Comparison of ENCODE assay signal across 8 cellular contexts in the genomic region with DNA sequence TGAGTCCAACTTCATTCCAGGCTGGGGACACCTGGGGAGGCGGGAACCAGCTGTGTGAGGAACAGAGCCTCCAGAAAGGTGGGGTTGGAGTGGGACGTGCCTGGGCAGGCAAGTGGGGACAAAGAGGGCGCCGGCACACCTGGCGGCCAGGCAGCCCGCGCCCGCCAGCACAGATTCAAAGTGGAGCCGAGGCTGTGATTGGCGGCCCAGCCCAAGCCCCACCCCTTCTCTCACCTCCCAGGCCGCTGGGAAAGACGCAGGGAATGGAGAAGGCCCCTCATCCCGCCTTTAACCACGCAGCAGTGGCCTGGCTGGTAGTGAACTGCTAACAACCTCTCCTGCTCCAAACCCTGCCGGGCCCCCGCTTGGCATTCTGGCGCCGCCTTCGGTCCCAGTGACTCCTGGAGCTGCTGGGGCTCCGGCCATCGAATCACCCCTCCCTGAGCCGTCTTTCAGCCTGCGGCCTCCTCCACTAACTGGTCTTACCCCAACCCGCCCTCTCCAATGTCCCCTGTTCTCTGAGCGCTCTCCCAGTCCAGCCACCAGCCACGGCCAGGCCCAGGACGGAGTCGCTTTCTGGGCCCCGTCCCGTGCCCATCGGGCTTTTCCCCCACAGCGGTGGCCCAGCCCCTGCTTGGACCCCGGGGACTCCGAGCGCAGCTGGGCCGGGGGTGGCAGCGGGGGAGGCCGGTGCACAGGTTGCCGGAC. TPM values are rescaled to one million over a fixed set of nuclear protein-coding genes. Genes with fewer than 3 reads are reported as not detected.
DNase-seq lines count a peak whose midpoint lies in the region; TF ChIP-seq lines count a peak whose summit lies in the region.

No MANE protein-coding gene starts in this region.

- H3K9ac ChIP-seq in Karpas-422 (ENCODE audit: low read length) (peak overlapping the region; percentile 97), mesenchymal stem cell (ENCODE audit: low read length) (peak overlapping the region; percentile 90)

- H2BK120ac ChIP-seq in mesenchymal stem cell (ENCODE audit: low read depth, low read length): peak overlapping the region; percentile 86

- H2AK5ac ChIP-seq in mesenchymal stem cell (ENCODE audit: low read length, severe bottlenecking): peak overlapping the region; percentile 19

- H3K9me3 ChIP-seq in Karpas-422 (ENCODE audit: low read length) (no peaks in the 10 kb centered on the region), mesenchymal stem cell (ENCODE audit: control insufficient read depth, low read length) (no peaks in the 10 kb centered on the region)

- peak overlapping the region; percentile 69 for H3K27ac Mint-ChIP-seq in MCF 10A (ENCODE audit: low read depth, unreplicated experiment)
- no peak overlapping the region for H3K27ac Mint-ChIP-seq in immature natural killer cell

- H2AFZ ChIP-seq in Karpas-422 (ENCODE audit: low read length) (peak overlapping the region; percentile 60; the same call in 1 of the 2 replicates), mesenchymal stem cell (ENCODE audit: low read depth, low read length) (peak overlapping the region; percentile 60)

- H3K4me1 ChIP-seq in Karpas-422 (ENCODE audit: low read length): peaks cover 71% of the 10 kb centered on the region
- peaks cover 19% of the 10 kb centered on the region for H3K4me1 ChIP-seq in mesenchymal stem cell (ENCODE audit: control insufficient read depth, insufficient read depth, low read depth, low read length)

- H3K79me1 ChIP-seq in mesenchymal stem cell (replicated peaks; ENCODE audit: low read length, poor library complexity, severe bottlenecking): no peaks in the 10 kb centered on the region

- peak overlapping the region in 1 of 2 experiments; percentile 51 for H3K23ac ChIP-seq in mesenchymal stem cell (ENCODE audit: low read length in 2 of 2)

- H3K27me3 Mint-ChIP-seq in MCF 10A (ENCODE audit: insufficient read depth, unreplicated experiment) (no peaks in the 10 kb centered on the region), immature natural killer cell (ENCODE audit: low read depth in 3 of 3) (peaks cover 7 to 11% (median 9%) of the 10 kb centered on the region in 3 donors)

- TF ChIP-seq CTCF in GM12864 (IDR thresholded peaks at IDR 0.05; ENCODE audit: low read depth, low read length, missing control alignments) (no peak), MCF 10A (IDR thresholded peaks at IDR 0.05; ENCODE audit: unreplicated experiment) (no peak)

- H3K18ac ChIP-seq in mesenchymal stem cell (ENCODE audit: low read depth in 1 of 2, low read length in 2 of 2): peak overlapping the region; percentile 31 to 93

- peak overlapping the region; percentile 82 for H3K4me2 ChIP-seq in Karpas-422 (ENCODE audit: low read depth, low read length, poor library complexity, severe bottlenecking)
- H3K4me2 ChIP-seq in mesenchymal stem cell (ENCODE audit: low read length, poor library complexity, severe bottlenecking): peak overlapping the region; percentile 62

- H3K36me3 ChIP-seq in Karpas-422 (ENCODE audit: insufficient read depth, low read length): no peaks in the 10 kb centered on the region
- H3K36me3 ChIP-seq in mesenchymal stem cell (ENCODE audit: control insufficient read depth in 1 of 2, insufficient read depth in 2 of 2, low read depth in 1 of 2, low read length in 2 of 2): no peaks in the 10 kb centered on the region

- H3K4me3 Mint-ChIP-seq in MCF 10A (ENCODE audit: unreplicated experiment) (peak overlapping the region; percentile 64), immature natural killer cell (peak overlapping the region in 2 of 5 donors; percentile 30 to 62)

- H3K27me3 ChIP-seq in Karpas-422 (ENCODE audit: low read length) (no peaks in the 10 kb centered on the region), mesenchymal stem cell (ENCODE audit: control insufficient read depth in 1 of 2, insufficient read depth in 1 of 2, low read length in 2 of 2) (no peaks in the 10 kb centered on the region)

- H2BK15ac ChIP-seq in mesenchymal stem cell (ENCODE audit: low read depth, poor library complexity, severe bottlenecking): peak overlapping the region; percentile 39

- H2BK5ac ChIP-seq in mesenchymal stem cell (ENCODE audit: low read depth, low read length, poor library complexity, severe bottlenecking): no peak overlapping the region

- no TSS peak for BruUV-seq in MCF 10A (replicated peaks; lab: Mats Ljungman, UMichigan)

- H3K14ac ChIP-seq in mesenchymal stem cell (ENCODE audit: low read length in 2 of 2): peak overlapping the region in 1 of 2 experiments; percentile 96

- H3K79me2 ChIP-seq in Karpas-422 (ENCODE audit: low read length): peaks cover 17% of the 10 kb centered on the region

- H3K27ac ChIP-seq in Karpas-422 (ENCODE audit: low read length): peak overlapping the region; percentile 97
- peak overlapping the region; percentile 45 for H3K27ac ChIP-seq in mesenchymal stem cell (ENCODE audit: low read length, poor library complexity, severe bottlenecking)

- peak overlapping the region; percentile 83 to 94 for H3K4ac ChIP-seq in mesenchymal stem cell (ENCODE audit: low read depth in 1 of 2, low read length in 2 of 2)

- H4K91ac ChIP-seq in mesenchymal stem cell (ENCODE audit: low read length): peak overlapping the region; percentile 76

- POLR2A ChIA-PET in MCF 10A (lab: Yijun Ruan, JAX): interaction anchor here (0.5 to 3.0 kb wide), 7 partner anchors 15 to 68 kb away, joined by 3 to 14 read pairs (median 7); a partner anchor contains a TSS

- CTCF ChIA-PET in MCF 10A (lab: Yijun Ruan, JAX): interaction anchor here (0.6 to 9.8 kb wide), 4 partner anchors 26 to 68 kb away, joined by 3 to 352 read pairs (median 8); no protein-coding TSS in a partner anchor

- no peak for DNase-seq in GM12864 (ENCODE audit: low read depth)
- peak; percentile 44 for DNase-seq in Karpas-422
- peak; percentile 77 for DNase-seq in MCF 10A (ENCODE audit: unreplicated experiment)
- DNase-seq in mesenchymal stem cell: peak; percentile 46
- no peak for DNase-seq in NCI-H524 (lab: John Stamatoyannopoulos, UW)
- DNase-seq in immature natural killer cell: no peak
- DNase-seq in T-helper 9 cell: no peak
- no peak for DNase-seq in activated CD8-positive, alpha-beta memory T cell treated with anti-CD3 and anti-CD28 coated beads for 24 hours

- no peaks in the 10 kb centered on the region for H4K20me1 ChIP-seq in Karpas-422 (ENCODE audit: insufficient read depth, low read depth, low read length)

- peak overlapping the region; percentile 27 to 79 for H2BK12ac ChIP-seq in mesenchymal stem cell (ENCODE audit: low read length in 2 of 2)

- H3K4me3 ChIP-seq in GM12864 (ENCODE audit: low read depth, low read length) (peak overlapping the region; percentile 66), Karpas-422 (ENCODE audit: low read length) (peak overlapping the region; percentile 76), mesenchymal stem cell (ENCODE audit: insufficient read depth in 1 of 2, low read depth in 1 of 2, low read length in 2 of 2) (peak overlapping the region; percentile 59 to 60)

- H4K8ac ChIP-seq in mesenchymal stem cell (ENCODE audit: low read length): peak overlapping the region; percentile 88

- WGBS in mesenchymal stem cell: 13% methylated on average over 38 of the region's 39 CpGs

- H3K36me3 Mint-ChIP-seq in MCF 10A (ENCODE audit: insufficient read depth, unreplicated experiment) (no peaks in the 10 kb centered on the region), immature natural killer cell (peaks cover 0 to 4% (median 0%) of the 10 kb centered on the region in 3 donors)

- intact Hi-C loops in MCF 10A (cut with micrococcal nuclease): no loop called here

- H3K4me1 Mint-ChIP-seq in MCF 10A (ENCODE audit: insufficient read depth, unreplicated experiment) (peaks cover 10% of the 10 kb centered on the region), immature natural killer cell (peaks cover 3 to 6% of the 10 kb centered on the region in 2 donors)

- H3K9me2 ChIP-seq in Karpas-422 (replicated peaks; ENCODE audit: insufficient read depth, low read length): no peaks in the 10 kb centered on the region

- no peaks in the 10 kb centered on the region for H3K9me3 Mint-ChIP-seq in MCF 10A (ENCODE audit: unreplicated experiment)
- no peaks in the 10 kb centered on the region for H3K9me3 Mint-ChIP-seq in immature natural killer cell

RNA-seq across cellular contexts. Expression of a gene that starts 27.9 kb away (rescaled TPM):
- 1,532 and 1,657 TPM in 2 replicates for total RNA-seq in Karpas-422 (2014; rRNA removed; shearing (Covaris generic); ENCODE audit: low replicate concordance)
- 501 and 713 TPM in 2 replicates for total RNA-seq in MCF 10A (2022)
- 1,344 TPM for polyA plus RNA-seq in mesenchymal stem cell (2013, experiment 1 of 2)
- polyA plus RNA-seq in mesenchymal stem cell (2013, experiment 2 of 2): 1,330 TPM
- 1,000 to 10,000 TPM in 2 of 3 donors, 100 to 1,000 TPM in 1; 953 to 2,361 (median 1,987) TPM for polyA plus RNA-seq in immature natural killer cell

Comparison
In these comparisons a context has a peak if more than half of its experiments do, and no peak if none do; other contexts are left out.
1. DNase-seq: peak in Karpas-422 (single experiment), MCF 10A (single experiment) and mesenchymal stem cell (single experiment); none in GM12864 (single experiment), NCI-H524 (0 of 2), immature natural killer cell (0 of 3), T-helper 9 cell (single experiment) and activated CD8-positive, alpha-beta memory T cell treated with anti-CD3 and anti-CD28 coated beads for 24 hours (single experiment).
2. Peak in every context shown above with its lines, with median percentiles within 50 percentile points of each other: H3K4me3 ChIP-seq.